11 cellular contexts compared by ENCODE assay signal in genomic region chr17:74380086-74380958, GRCh38. TPM values are rescaled to one million over a fixed set of nuclear protein-coding genes. Genes with fewer than 3 reads are reported as not detected.
A peak's percentile ranks its signal among the peaks of the same experiment; 100 is the strongest.
DNase-seq lines count a peak whose midpoint lies in the region; ATAC-seq and TF ChIP-seq lines count a peak whose summit lies in the region.
"Had no signal": no experiment of that assay in that cellular context is flagged by ENCODE, and none has a peak within 500 bp of the region (broad histone marks: within the 10 kb centered on the region; RNA-seq: fewer than 3 reads in every experiment).

No MANE protein-coding gene starts in this region.

- H2AFZ ChIP-seq in mammary epithelial cell (ENCODE audit: low read depth, low read length) (no peak overlapping the region), mesenchymal stem cell (ENCODE audit: low read depth, low read length) (no peak overlapping the region)

- H4K91ac ChIP-seq in mesenchymal stem cell (ENCODE audit: low read length): no peak overlapping the region

- H3K9ac ChIP-seq in mammary epithelial cell (ENCODE audit: insufficient read depth, low read length) (no peak overlapping the region), mucosa of rectum (ENCODE audit: low read depth in 1 of 2, low read length in 2 of 2) (peak overlapping the region; percentile 24 to 58), mesenchymal stem cell (ENCODE audit: low read length) (no peak overlapping the region)

- H3K4me1 Mint-ChIP-seq in stimulated activated naive CD8-positive, alpha-beta T cell treated with anti-CD3 and anti-CD28 coated beads, Interleukin-15, amount 100 ng/mL, for 72 hours: peaks cover 11% of the 10 kb centered on the region

- no peak overlapping the region for H2BK120ac ChIP-seq in mesenchymal stem cell (ENCODE audit: low read depth, low read length)

- H2BK15ac ChIP-seq in mesenchymal stem cell (ENCODE audit: low read depth, poor library complexity, severe bottlenecking): no peak overlapping the region

- in situ Hi-C loops in mammary epithelial cell (cut with MboI; ENCODE audit: low sequenced_read_pairs in 2 of 2): no loop called here

- no peak for ATAC-seq in stimulated activated naive CD8-positive, alpha-beta T cell treated with anti-CD3 and anti-CD28 coated beads, Interleukin-15, amount 100 ng/mL, for 72 hours
- no peak for ATAC-seq in stimulated activated naive CD8-positive, alpha-beta T cell treated with anti-CD3 and anti-CD28 coated beads, Interleukin-15, Interleukin-2, amounts not matched to agents 100 U/mL and 50 U/mL, for 24 hours
- ATAC-seq in HG03342 (IDR thresholded peaks at IDR 0.05; ENCODE audit: unreplicated experiment): no peak
- no peak for ATAC-seq in HG02798 (IDR thresholded peaks at IDR 0.05; ENCODE audit: poor library complexity, unreplicated experiment)
- ATAC-seq in GM21717 (IDR thresholded peaks at IDR 0.05; ENCODE audit: unreplicated experiment): no peak

- no peak overlapping the region for H3K14ac ChIP-seq in mesenchymal stem cell (ENCODE audit: low read length in 2 of 2)

- 12% methylated on average over 8 of the region's 17 CpGs for WGBS in mammary epithelial cell (ENCODE audit: low coverage, missing lambda C conversion rate)
- 48% methylated on average over 17 of the region's 17 CpGs for WGBS in mesenchymal stem cell

- no peaks in the 10 kb centered on the region for H4K20me1 ChIP-seq in mammary epithelial cell (ENCODE audit: insufficient read depth, low read length)

- no peak overlapping the region for H3K18ac ChIP-seq in mesenchymal stem cell (ENCODE audit: low read depth in 1 of 2, low read length in 2 of 2)

- H2BK5ac ChIP-seq in mesenchymal stem cell (ENCODE audit: low read depth, low read length, poor library complexity, severe bottlenecking): no peak overlapping the region

- no peaks in the 10 kb centered on the region for H3K9me3 ChIP-seq in mammary epithelial cell (replicated peaks; ENCODE audit: insufficient read depth, low read length)
- H3K9me3 ChIP-seq in mucosa of rectum (ENCODE audit: control insufficient read depth in 2 of 2, low read length in 2 of 2): no peaks in the 10 kb centered on the region
- no peaks in the 10 kb centered on the region for H3K9me3 ChIP-seq in mesenchymal stem cell (ENCODE audit: control insufficient read depth, low read length)

- H3K27me3 ChIP-seq in mammary epithelial cell (ENCODE audit: insufficient read depth, low read length) (no peaks in the 10 kb centered on the region), mucosa of rectum (ENCODE audit: control insufficient read depth in 2 of 2, insufficient read depth in 2 of 2, low read length in 2 of 2) (no peaks in the 10 kb centered on the region), mesenchymal stem cell (ENCODE audit: control insufficient read depth in 1 of 2, insufficient read depth in 1 of 2, low read length in 2 of 2) (peaks cover 17 to 34% of the 10 kb centered on the region in 2 experiments)

- BruUV-seq in mammary epithelial cell (replicated peaks; lab: Mats Ljungman, UMichigan): no TSS peak

- dilution Hi-C loops in mammary epithelial cell (cut with HindIII; ENCODE audit: low sequenced_read_pairs): no loop called here

- H2AK5ac ChIP-seq in mesenchymal stem cell (ENCODE audit: low read length, severe bottlenecking): no peak overlapping the region

- H3K4me1 ChIP-seq in mammary epithelial cell (ENCODE audit: insufficient read depth, low read length) (peaks cover 10% of the 10 kb centered on the region), mucosa of rectum (ENCODE audit: control insufficient read depth in 2 of 2, insufficient read depth in 2 of 2, low read length in 2 of 2) (peaks cover 22 to 24% of the 10 kb centered on the region in 2 donors), mesenchymal stem cell (ENCODE audit: control insufficient read depth, insufficient read depth, low read depth, low read length) (peaks cover 10% of the 10 kb centered on the region)

- DNase-seq in stimulated activated naive CD8-positive, alpha-beta T cell treated with anti-CD3 and anti-CD28 coated beads, Interleukin-15, amount 100 ng/mL, for 72 hours: no peak
- no peak for DNase-seq in stimulated activated naive CD8-positive, alpha-beta T cell treated with anti-CD3 and anti-CD28 coated beads, Interleukin-15, Interleukin-2, amounts not matched to agents 100 U/mL and 50 U/mL, for 24 hours
- DNase-seq in mammary epithelial cell: peak; percentile 77
- DNase-seq in mesenchymal stem cell: no peak

- no peak overlapping the region for H2BK12ac ChIP-seq in mesenchymal stem cell (ENCODE audit: low read length in 2 of 2)

- peak; percentile 15 to 43 for TF ChIP-seq CTCF in mammary epithelial cell (conservative IDR thresholded peaks at IDR 0.05 in 1 of 2, IDR thresholded peaks at IDR 0.05 in 1 of 2; ENCODE audit: extremely low read depth in 1 of 2, insufficient read depth in 1 of 2, low read depth in 1 of 2, low read length in 2 of 2)

- no peaks in the 10 kb centered on the region for H3K79me1 ChIP-seq in mesenchymal stem cell (replicated peaks; ENCODE audit: low read length, poor library complexity, severe bottlenecking)

- H3K27ac ChIP-seq in mammary epithelial cell (ENCODE audit: insufficient read depth, low read depth, low read length) (no peak overlapping the region), mucosa of rectum (ENCODE audit: low read depth in 2 of 2, low read length in 2 of 2) (peak overlapping the region; percentile 88 to 91), mesenchymal stem cell (ENCODE audit: low read length, poor library complexity, severe bottlenecking) (no peak overlapping the region)

- no peak overlapping the region for H3K4me2 ChIP-seq in mammary epithelial cell (ENCODE audit: insufficient read depth, low read depth, low read length)
- no peak overlapping the region for H3K4me2 ChIP-seq in mesenchymal stem cell (ENCODE audit: low read length, poor library complexity, severe bottlenecking)

- no peak overlapping the region for H4K8ac ChIP-seq in mesenchymal stem cell (ENCODE audit: low read length)

- no peaks in the 10 kb centered on the region for H3K27me3 Mint-ChIP-seq in stimulated activated naive CD8-positive, alpha-beta T cell treated with anti-CD3 and anti-CD28 coated beads, Interleukin-15, amount 100 ng/mL, for 72 hours

- H3K9me3 Mint-ChIP-seq in stimulated activated naive CD8-positive, alpha-beta T cell treated with anti-CD3 and anti-CD28 coated beads, Interleukin-15, amount 100 ng/mL, for 72 hours: no peaks in the 10 kb centered on the region
- H3K9me3 Mint-ChIP-seq: CD8-positive, alpha-beta T cell had no signal

- H3K27ac Mint-ChIP-seq in stimulated activated naive CD8-positive, alpha-beta T cell treated with anti-CD3 and anti-CD28 coated beads, Interleukin-15, amount 100 ng/mL, for 72 hours: peak overlapping the region; percentile 45 to 60
- H3K27ac Mint-ChIP-seq: CD8-positive, alpha-beta T cell had no signal

- intact Hi-C loops in mammary epithelial cell (cut with micrococcal nuclease): no loop called here

- CTCF ChIA-PET in mammary epithelial cell (lab: Charles Lee; ENCODE audit: low non-redundant PET): interaction anchor here (0.6 kb wide), 1 partner anchor 75 kb away, joined by 3 read pairs; no protein-coding TSS in a partner anchor

- no peak overlapping the region for H3K4ac ChIP-seq in mesenchymal stem cell (ENCODE audit: low read depth in 1 of 2, low read length in 2 of 2)

- no peaks in the 10 kb centered on the region for H3K36me3 ChIP-seq in mammary epithelial cell (ENCODE audit: insufficient read depth, low read length)
- no peaks in the 10 kb centered on the region for H3K36me3 ChIP-seq in mucosa of rectum (ENCODE audit: control insufficient read depth in 2 of 2, insufficient read depth in 2 of 2, low read length in 2 of 2)
- H3K36me3 ChIP-seq in mesenchymal stem cell (ENCODE audit: control insufficient read depth in 1 of 2, insufficient read depth in 2 of 2, low read depth in 1 of 2, low read length in 2 of 2): no peaks in the 10 kb centered on the region

- H3K4me3 ChIP-seq in mammary epithelial cell (replicated peaks in 1 of 3; ENCODE audit: insufficient read depth in 1 of 3, low read depth in 2 of 3, low read length in 3 of 3) (no peak overlapping the region), mucosa of rectum (ENCODE audit: low read length in 2 of 2) (peak overlapping the region; percentile 32 to 34), mesenchymal stem cell (ENCODE audit: insufficient read depth in 1 of 2, low read depth in 1 of 2, low read length in 2 of 2) (no peak overlapping the region)

- H3K4me3 Mint-ChIP-seq in stimulated activated naive CD8-positive, alpha-beta T cell treated with anti-CD3 and anti-CD28 coated beads, Interleukin-15, amount 100 ng/mL, for 72 hours: peak overlapping the region in 1 of 2 donors; percentile 14
- H3K4me3 Mint-ChIP-seq: CD8-positive, alpha-beta T cell had no signal

- H3K23ac ChIP-seq in mesenchymal stem cell (ENCODE audit: low read length in 2 of 2): no peak overlapping the region

- no peaks in the 10 kb centered on the region for H3K79me2 ChIP-seq in mammary epithelial cell (ENCODE audit: insufficient read depth, low read length)

RNA-seq across cellular contexts. Expression of gene GPR142, which starts 13.0 kb away (rescaled TPM):
- total RNA-seq in mammary epithelial cell: not detected
- not detected for polyA plus RNA-seq in mammary epithelial cell
- polyA minus RNA-seq in mammary epithelial cell: not detected
- polyA plus RNA-seq in mesenchymal stem cell (2013, experiment 1 of 2): not detected
- polyA plus RNA-seq in mesenchymal stem cell (2013, experiment 2 of 2): not detected
- total RNA-seq: CD8-positive, alpha-beta T cell; cerebellum; mononuclear cell had no signal

RNA-seq across cellular contexts. Expression of gene BTBD17, which starts 18.7 kb away (rescaled TPM):
- not detected for total RNA-seq in mammary epithelial cell
- polyA plus RNA-seq in mammary epithelial cell: not detected
- polyA minus RNA-seq in mammary epithelial cell: not detected
- polyA plus RNA-seq in mesenchymal stem cell (2013, experiment 1 of 2): not detected
- polyA plus RNA-seq in mesenchymal stem cell (2013, experiment 2 of 2): not detected
- total RNA-seq: CD8-positive, alpha-beta T cell; mononuclear cell had no signal

RNA-seq across cellular contexts. Expression of gene GPRC5C, which starts 51.6 kb away (rescaled TPM):
- 10 to 100 TPM; 10.5 to 35.0 TPM for total RNA-seq in mammary epithelial cell
- 9.2 TPM for polyA plus RNA-seq in mammary epithelial cell
- 8.0 TPM for polyA minus RNA-seq in mammary epithelial cell
- 5.3 TPM for polyA plus RNA-seq in mesenchymal stem cell (2013, experiment 1 of 2)
- 5.1 TPM for polyA plus RNA-seq in mesenchymal stem cell (2013, experiment 2 of 2)

RNA-seq across cellular contexts. Expression of gene KIF19, which starts 54.3 kb away (rescaled TPM):
- not detected for total RNA-seq in mammary epithelial cell
- not detected for polyA plus RNA-seq in mammary epithelial cell
- not detected for polyA minus RNA-seq in mammary epithelial cell
- not detected for polyA plus RNA-seq in mesenchymal stem cell (2013, experiment 1 of 2)
- not detected for polyA plus RNA-seq in mesenchymal stem cell (2013, experiment 2 of 2)

Comparison
In these comparisons a context has a peak if more than half of its experiments do, and no peak if none do; other contexts are left out.
1. H3K27ac ChIP-seq: peak in mucosa of rectum (2 of 2); none in mammary epithelial cell (single experiment) and mesenchymal stem cell (single experiment).
2. H3K4me3 ChIP-seq: peak in mucosa of rectum (2 of 2); none in mammary epithelial cell (0 of 3) and mesenchymal stem cell (0 of 2).
3. H3K9ac ChIP-seq: peak in mucosa of rectum (2 of 2); none in mammary epithelial cell (single experiment) and mesenchymal stem cell (single experiment).